14 cellular contexts compared by ENCODE assay signal in the genomic region with DNA sequence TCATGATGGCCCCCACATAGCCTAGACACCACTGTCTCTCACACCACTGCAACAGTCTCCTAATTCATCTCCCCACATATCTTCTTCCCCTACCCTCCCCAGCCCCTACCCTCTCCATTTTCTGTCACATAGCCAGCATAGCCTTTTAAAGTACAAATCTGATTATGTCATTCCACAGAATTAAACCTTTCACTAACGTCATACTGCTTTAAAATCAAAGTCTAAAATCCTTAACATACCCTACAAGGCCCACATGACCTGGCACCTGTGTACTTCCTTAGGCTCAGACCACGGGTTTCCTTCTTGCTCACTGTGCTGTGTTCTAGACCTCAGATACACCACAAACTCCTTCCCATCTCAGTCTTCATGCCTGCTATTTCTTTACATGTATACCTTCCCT. TPM values are rescaled to one million over a fixed set of nuclear protein-coding genes. Genes with fewer than 3 reads are reported as not detected.
A peak's percentile ranks its signal among the peaks of the same experiment; 100 is the strongest.
DNase-seq lines count a peak whose midpoint lies in the region; ATAC-seq and TF ChIP-seq lines count a peak whose summit lies in the region.
"Had no signal": no experiment of that assay in that cellular context is flagged by ENCODE, and none has a peak within 500 bp of the region (broad histone marks: within the 10 kb centered on the region; RNA-seq: fewer than 3 reads in every experiment).

No MANE protein-coding gene starts in this region.

- ATAC-seq in activated CD4-positive, CD25-positive, alpha-beta regulatory T cell treated with anti-CD3 and anti-CD28 coated beads, Interleukin-2, amount 50 U/mL, for 24 hours, result peak; percentile 88 to 93
- ATAC-seq in GM21423 (IDR thresholded peaks at IDR 0.05; ENCODE audit: unreplicated experiment) (peak; percentile 86), HG03520 (IDR thresholded peaks at IDR 0.05; ENCODE audit: unreplicated experiment) (peak; percentile 44), naive B cell (ENCODE audit: low read depth in 2 of 2) (peak; percentile 91 to 93), left cardiac atrium (no peak)

- WGBS in endodermal cell (ENCODE audit: insufficient coverage in 1 of 2, insufficient read length in 1 of 2), 2 experiments, result 85 to 91% methylated on average over 1 to 2 of the region's 2 CpGs

- H3K36me3 ChIP-seq in endodermal cell (ENCODE audit: control insufficient read depth, insufficient read depth, low read length), result peaks cover 18% of the 10 kb centered on the region
- H3K36me3 ChIP-seq: brain microvascular endothelial cell had no signal

- DNase-seq in activated CD4-positive, CD25-positive, alpha-beta regulatory T cell (lab: John Stamatoyannopoulos, UW), result no peak
- peak; percentile 25 for DNase-seq in naive B cell
- DNase-seq in endodermal cell, result no peak
- no peak for DNase-seq in left cardiac atrium
- DNase-seq in NCI-H510A treated with DMSO at 0.1 percent for 48 hours (lab: John Stamatoyannopoulos, UW), result no peak
- DNase-seq: brain microvascular endothelial cell, erythroblast, Right ventricle myocardium superior had no signal

- no peak overlapping the region for H3K27ac ChIP-seq in endodermal cell (ENCODE audit: low read depth, low read length)
- H3K27ac ChIP-seq: brain microvascular endothelial cell, KMS-11, suprapubic skin had no signal

- no peaks in the 10 kb centered on the region for H3K36me3 Mint-ChIP-seq in naive B cell
- H3K36me3 Mint-ChIP-seq in endodermal cell (ENCODE audit: low read depth), result peaks cover 2% of the 10 kb centered on the region

- H3K9me3 ChIP-seq in endodermal cell (ENCODE audit: control insufficient read depth, low read length), result no peaks in the 10 kb centered on the region
- H3K9me3 ChIP-seq: suprapubic skin had no signal

- H3K4me1 Mint-ChIP-seq in naive B cell (peaks cover 7 to 13% (median 7%) of the 10 kb centered on the region in 3 donors), endodermal cell (peaks cover 6% of the 10 kb centered on the region)

- H3K27me3 Mint-ChIP-seq in naive B cell (no peaks in the 10 kb centered on the region), endodermal cell (ENCODE audit: insufficient read depth) (no peaks in the 10 kb centered on the region)

- no peaks in the 10 kb centered on the region for H3K27me3 ChIP-seq in endodermal cell (ENCODE audit: control insufficient read depth, insufficient read depth, low read length, poor library complexity, severe bottlenecking)
- H3K27me3 ChIP-seq: brain microvascular endothelial cell, suprapubic skin had no signal

- H3K4me3 Mint-ChIP-seq in naive B cell, result no peak overlapping the region
- no peak overlapping the region for H3K4me3 Mint-ChIP-seq in endodermal cell
- H3K4me3 Mint-ChIP-seq: neural crest cell had no signal

- H3K9me3 Mint-ChIP-seq in naive B cell, result no peaks in the 10 kb centered on the region
- H3K9me3 Mint-ChIP-seq in endodermal cell, result no peaks in the 10 kb centered on the region
- H3K9me3 Mint-ChIP-seq: neural crest cell had no signal

- H3K27ac Mint-ChIP-seq in naive B cell (no peak overlapping the region), endodermal cell (no peak overlapping the region)

- no peaks in the 10 kb centered on the region for H3K4me1 ChIP-seq in endodermal cell (ENCODE audit: control insufficient read depth, insufficient read depth, low read length)

- H3K9ac ChIP-seq in endodermal cell (ENCODE audit: extremely low read depth, low read length, poor library complexity, severe bottlenecking), result no peak overlapping the region
- H3K9ac ChIP-seq: KMS-11 had no signal

- H3K4me3 ChIP-seq in endodermal cell (ENCODE audit: low read length), result no peak overlapping the region
- H3K4me3 ChIP-seq: suprapubic skin had no signal

- TF ChIP-seq CTCF in endodermal cell (conservative IDR thresholded peaks at IDR 0.05), result no peak

- intact Hi-C loops in left cardiac atrium (cut with DNase I), result no loop called here

RNA-seq across cellular contexts. Expression of a gene that starts 5.9 kb away (rescaled TPM):
- 10 to 100 TPM; 22.3 to 35.6 (median 32.8) TPM for polyA plus RNA-seq in naive B cell (ENCODE audit: low read depth in 6 of 6)
- total RNA-seq in endodermal cell (10 to 100 TPM; 16.9 to 25.3 TPM), left cardiac atrium (10 to 100 TPM; 47.6 to 57.9 TPM)
- polyA plus RNA-seq in endodermal cell (2013, experiment 1 of 2), result 22.2 TPM
- 30.1 TPM for polyA plus RNA-seq in endodermal cell (2013, experiment 2 of 2)

Comparison
In these comparisons a context has a peak if more than half of its experiments do, and no peak if none do; other contexts are left out.
1. ATAC-seq: peak in activated CD4-positive, CD25-positive, alpha-beta regulatory T cell treated with anti-CD3 and anti-CD28 coated beads, Interleukin-2, amount 50 U/mL, for 24 hours (2 of 2), GM21423 (single experiment), HG03520 (single experiment) and naive B cell (2 of 2); none in left cardiac atrium (0 of 2).